ENCODE assay signal across 8 cellular contexts in the genomic region with DNA sequence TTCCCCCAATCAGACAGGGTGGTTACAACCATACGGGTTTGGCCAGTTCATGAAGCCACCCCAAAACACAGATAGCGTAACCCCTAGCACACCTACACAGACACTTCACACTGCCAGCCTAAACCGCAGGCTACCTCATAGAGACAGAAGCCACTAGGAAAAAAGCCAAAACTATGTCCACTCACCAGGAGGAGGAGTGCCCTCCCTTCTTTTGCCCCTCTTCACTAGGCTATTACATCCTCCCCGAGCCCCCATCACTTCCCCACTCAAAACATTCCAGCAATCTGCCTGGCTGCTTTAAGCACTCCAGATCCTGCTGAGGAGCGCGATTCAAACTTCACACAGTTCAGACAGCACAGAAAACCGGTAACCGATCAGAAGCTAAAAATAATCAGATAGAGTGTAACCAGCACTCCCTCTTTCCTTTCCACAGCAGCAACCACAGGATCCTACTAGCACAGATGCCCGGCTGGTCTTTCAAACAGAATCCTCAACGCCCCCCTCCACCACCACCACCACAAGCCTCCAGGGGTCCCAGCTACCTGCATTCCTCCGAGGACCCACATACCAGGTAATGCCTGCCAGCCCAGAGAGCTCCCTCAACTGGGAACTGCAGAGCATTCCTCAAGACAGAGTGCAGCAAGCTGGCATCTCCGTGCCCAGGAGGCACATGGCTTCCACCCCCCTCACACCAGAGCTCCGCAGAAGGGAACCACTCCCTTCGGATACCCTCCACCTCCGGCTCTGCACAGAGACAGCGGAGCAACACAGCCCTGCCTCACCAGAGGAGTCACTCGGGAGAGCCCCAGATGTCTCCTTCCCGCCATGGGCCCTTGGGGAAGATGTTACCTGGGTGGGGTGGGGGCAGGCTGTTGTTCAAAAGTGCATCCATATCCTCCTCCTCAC. TPM values are rescaled to one million over a fixed set of nuclear protein-coding genes. Genes with fewer than 3 reads are reported as not detected.
DNase-seq lines count a peak whose midpoint lies in the region; ATAC-seq, FAIRE-seq and TF ChIP-seq lines count a peak whose summit lies in the region.

No MANE protein-coding gene starts in this region.

- H3K27me3 ChIP-seq in dorsolateral prefrontal cortex (no peaks in the 10 kb centered on the region), lung (ENCODE audit: control insufficient read depth, insufficient read depth) (no peaks in the 10 kb centered on the region), thymus (ENCODE audit: control insufficient read depth, insufficient read depth) (no peaks in the 10 kb centered on the region)

- H3K9me3 ChIP-seq in lung (ENCODE audit: control insufficient read depth in 2 of 2, insufficient read depth in 1 of 2, low read length in 1 of 2) (no peaks in the 10 kb centered on the region), thymus (ENCODE audit: control insufficient read depth) (no peaks in the 10 kb centered on the region)

- ATAC-seq in lung (ENCODE audit: insufficient read depth, low FRiP score): no peak

- 4 to 7% methylated on average over 17 to 18 of the region's 18 CpGs for WGBS in lung, 2 donors
- WGBS in thymus: 1% methylated on average over 18 of the region's 18 CpGs

- FAIRE-seq in urothelium cell line (lab: Jason Lieb, UNC): no peak

- intact Hi-C loops in dorsolateral prefrontal cortex (cut with DNase I): loop anchor here in 1 of 2 donors (2.0 to 5.0 kb wide), 2 partner anchors 35 to 48 kb away; partner anchors contain the start of gene IFFO1

- DNase-seq in activated CD8-positive, alpha-beta memory T cell treated with anti-CD3 and anti-CD28 coated beads, Interleukin-2, amount 50 U/mL, for 1 hour (ENCODE audit: extremely low read depth): peak; percentile 25
- no peak for DNase-seq in activated CD8-positive, alpha-beta memory T cell treated with anti-CD3 and anti-CD28 coated beads for 24 hours
- DNase-seq in T-helper 9 cell (peak; percentile 29), dorsolateral prefrontal cortex (peak in 8 of 10 donors; percentile 32 to 68 (median 52)), lung (ENCODE audit: low spot score) (no peak), amniotic stem cell (lab: John Stamatoyannopoulos, UW) (no peak), urothelium cell line (ENCODE audit: low spot score) (no peak)

- H3K4me1 ChIP-seq in lung (ENCODE audit: control insufficient read depth in 2 of 2, insufficient read depth in 2 of 2, low read length in 2 of 2): peaks cover 9 to 20% of the 10 kb centered on the region in 2 donors
- peaks cover 26% of the 10 kb centered on the region for H3K4me1 ChIP-seq in thymus (ENCODE audit: control insufficient read depth, insufficient read depth, low read length)

- H3K36me3 ChIP-seq in lung (ENCODE audit: control insufficient read depth in 2 of 2, insufficient read depth in 2 of 2, low read length in 2 of 2) (peaks cover 15 to 16% of the 10 kb centered on the region in 2 donors), thymus (ENCODE audit: control insufficient read depth, insufficient read depth) (peaks cover 24% of the 10 kb centered on the region)

- H3K27ac ChIP-seq in dorsolateral prefrontal cortex (peak overlapping the region; percentile 39 to 100 (median 98)), lung (ENCODE audit: low read depth in 1 of 2, low read length in 1 of 2) (peak overlapping the region; percentile 81 to 90), thymus (ENCODE audit: low read depth) (peak overlapping the region; percentile 98)

- H3K4me3 ChIP-seq in dorsolateral prefrontal cortex (peak overlapping the region; percentile 61 to 99 (median 94)), lung (peak overlapping the region; percentile 75), thymus (ENCODE audit: low read length) (peak overlapping the region; percentile 90)

- TF ChIP-seq CTCF in dorsolateral prefrontal cortex (IDR thresholded peaks at IDR 0.05 in 54 of 56, conservative IDR thresholded peaks at IDR 0.05 in 2 of 56; ENCODE audit: low read depth in 1 of 56, partially characterized antibody in 56 of 56) (no peak), lung (IDR thresholded peaks at IDR 0.05; ENCODE audit: control extremely low read depth, extremely low read depth) (no peak)

RNA-seq across cellular contexts. Expression of gene CHD4, which starts 1.5 kb away (rescaled TPM):
- 100 to 1,000 TPM; 139 to 266 (median 179) TPM for total RNA-seq in dorsolateral prefrontal cortex
- 100 to 1,000 TPM; 198 TPM for total RNA-seq in lung
- polyA plus RNA-seq in lung: 100 to 1,000 TPM in 1 of 2 donors, 10 to 100 TPM in 1; 82.0 to 182 TPM
- polyA plus RNA-seq in thymus: 230 TPM

RNA-seq across cellular contexts. Expression of gene LPAR5, which starts 30.1 kb away (rescaled TPM):
- total RNA-seq in dorsolateral prefrontal cortex: 10 to 100 TPM in 4 of 120 experiments, 1 to 10 TPM in 114, under 1 TPM in 2; 0.83 to 12.5 (median 4.8) TPM
- total RNA-seq in lung: 1 to 10 TPM; 1.9 to 2.8 TPM
- 1 to 10 TPM in 1 of 2 donors, under 1 TPM in 1; 0.51 to 1.2 TPM for polyA plus RNA-seq in lung
- 3.2 TPM for polyA plus RNA-seq in thymus

RNA-seq across cellular contexts. Expression of gene NOP2, which starts 37.6 kb away (rescaled TPM):
- total RNA-seq in dorsolateral prefrontal cortex (10 to 100 TPM; 17.8 to 57.6 (median 26.6) TPM), lung (10 to 100 TPM in 1 of 2 donors, 1 to 10 TPM in 1; 7.9 to 36.0 TPM)
- polyA plus RNA-seq in lung (10 to 100 TPM; 30.7 to 37.6 TPM), thymus (45.5 TPM)

RNA-seq across cellular contexts. Expression of gene ACRBP, which starts 41.6 kb away (rescaled TPM):
- total RNA-seq in dorsolateral prefrontal cortex (1 to 10 TPM in 108 of 120 experiments, under 1 TPM in 11, not detected in 1; 0.40 to 8.0 (median 2.0) TPM), lung (1 to 10 TPM; 1.6 to 6.1 TPM)
- polyA plus RNA-seq in lung (1 to 10 TPM in 1 of 2 donors, under 1 TPM in 1; 0.93 to 8.7 TPM), thymus (10.5 TPM)

RNA-seq across cellular contexts. Expression of gene IFFO1, which starts 49.8 kb away (rescaled TPM):
- total RNA-seq in dorsolateral prefrontal cortex (10 to 100 TPM; 29.9 to 71.0 (median 45.2) TPM), lung (10 to 100 TPM; 10.0 to 25.1 TPM)
- polyA plus RNA-seq in lung (10 to 100 TPM; 24.4 to 26.7 TPM), thymus (52.0 TPM)

Comparison
In these comparisons a context has a peak if more than half of its experiments do, and no peak if none do; other contexts are left out.
1. DNase-seq: peak in activated CD8-positive, alpha-beta memory T cell treated with anti-CD3 and anti-CD28 coated beads, Interleukin-2, amount 50 U/mL, for 1 hour (single experiment), T-helper 9 cell (single experiment) and dorsolateral prefrontal cortex (8 of 10); none in activated CD8-positive, alpha-beta memory T cell treated with anti-CD3 and anti-CD28 coated beads for 24 hours (single experiment), lung (single experiment), amniotic stem cell (single experiment) and urothelium cell line (single experiment).
2. Peak in every context shown above with its lines, with median percentiles within 50 percentile points of each other: H3K27ac ChIP-seq and H3K4me3 ChIP-seq.